8 cellular contexts compared by ENCODE assay signal in genomic region chrX:24838624-24839023, GRCh38.
DNase-seq lines count a peak whose midpoint lies in the region; ATAC-seq, FAIRE-seq and TF ChIP-seq lines count a peak whose summit lies in the region.

No MANE protein-coding gene starts in this region.

- WGBS in small intestine, 3 donors = 36 to 57% (median 56%) methylated on average over 3 of the region's 3 CpGs

- TF ChIP-seq CTCF in CD8-positive, alpha-beta T cell (IDR thresholded peaks at IDR 0.05) = peak; percentile 32
- TF ChIP-seq CTCF in fibroblast of lung (conservative IDR thresholded peaks at IDR 0.05 in 1 of 2, IDR thresholded peaks at IDR 0.05 in 1 of 2; ENCODE audit: low read depth in 1 of 2, low read length in 2 of 2) = peak in 1 of 2 donors; percentile 15

- H3K36me3 Mint-ChIP-seq in CD8-positive, alpha-beta T cell = peaks cover 18% of the 10 kb centered on the region

- no peak overlapping the region for H3K27ac Mint-ChIP-seq in CD8-positive, alpha-beta T cell

- no peaks in the 10 kb centered on the region for H3K79me2 ChIP-seq in fibroblast of lung (ENCODE audit: control insufficient read depth, insufficient read depth, low read length)

- H3K27me3 Mint-ChIP-seq in CD8-positive, alpha-beta T cell (ENCODE audit: low read depth) = no peaks in the 10 kb centered on the region

- H3K27me3 ChIP-seq in CD8-positive, alpha-beta T cell (ENCODE audit: insufficient read depth, low read length) = no peaks in the 10 kb centered on the region
- H3K27me3 ChIP-seq in fibroblast of lung (ENCODE audit: control insufficient read depth, insufficient read depth, low read length) (no peaks in the 10 kb centered on the region), small intestine (ENCODE audit: control insufficient read depth in 2 of 2, insufficient read depth in 2 of 2, low read length in 2 of 2) (no peaks in the 10 kb centered on the region)

- H4K20me1 ChIP-seq in fibroblast of lung (ENCODE audit: control insufficient read depth, extremely low read depth, insufficient read depth, low read length) = no peaks in the 10 kb centered on the region

- no peak for ATAC-seq in CD8-positive, alpha-beta T cell
- ATAC-seq in GM18858 (IDR thresholded peaks at IDR 0.05; ENCODE audit: unreplicated experiment) (peak; percentile 63), HG03139 (IDR thresholded peaks at IDR 0.05; ENCODE audit: unreplicated experiment) (no peak)

- H3K4me2 ChIP-seq in fibroblast of lung (ENCODE audit: extremely low read depth, insufficient read depth, low read length) = no peak overlapping the region

- no peak overlapping the region for H2AFZ ChIP-seq in fibroblast of lung (ENCODE audit: low read length)

- no peaks in the 10 kb centered on the region for H3K9me3 Mint-ChIP-seq in CD8-positive, alpha-beta T cell

- H3K4me1 Mint-ChIP-seq in CD8-positive, alpha-beta T cell (ENCODE audit: low read depth) = no peaks in the 10 kb centered on the region

- no peaks in the 10 kb centered on the region for H3K4me1 ChIP-seq in CD8-positive, alpha-beta T cell (ENCODE audit: insufficient read depth, low read length)
- H3K4me1 ChIP-seq in fibroblast of lung (ENCODE audit: control insufficient read depth, extremely low read depth, insufficient read depth, low read length) (no peaks in the 10 kb centered on the region), small intestine (ENCODE audit: control insufficient read depth in 2 of 2, insufficient read depth in 1 of 2, low read depth in 1 of 2, low read length in 1 of 2) (no peaks in the 10 kb centered on the region)

- H3K36me3 ChIP-seq in CD8-positive, alpha-beta T cell (ENCODE audit: insufficient read depth, low read length) = no peaks in the 10 kb centered on the region
- H3K36me3 ChIP-seq in fibroblast of lung (ENCODE audit: control insufficient read depth, insufficient read depth, low read length) (no peaks in the 10 kb centered on the region), small intestine (ENCODE audit: control insufficient read depth in 2 of 2, insufficient read depth in 2 of 2, low read length in 2 of 2) (no peaks in the 10 kb centered on the region)

- no peak overlapping the region for H3K27ac ChIP-seq in CD8-positive, alpha-beta T cell (ENCODE audit: low read depth, low read length)
- H3K27ac ChIP-seq in fibroblast of lung (ENCODE audit: insufficient read depth, low read length) (no peak overlapping the region), small intestine (ENCODE audit: low read depth in 1 of 2, low read length in 1 of 2) (no peak overlapping the region)

- intact Hi-C loops in CD8-positive, alpha-beta T cell (cut with DNase I, micrococcal nuclease) = loop anchor here in 1 of 2 experiments (2.0 to 5.0 kb wide), 2 partner anchors 184 to 306 kb away; no protein-coding TSS in a partner anchor

- no peak for DNase-seq in CD8-positive, alpha-beta T cell
- DNase-seq in RPMI8226 = peak; percentile 28
- DNase-seq in fibroblast of lung (ENCODE audit: low read depth in 2 of 2) = peak; percentile 23 to 57
- DNase-seq in small intestine = peak; percentile 36
- no peak for DNase-seq in activated gamma-delta T cell treated with Interleukin-2 at 50 U/mL for 16 hours
- no peak for DNase-seq in NCI-H1436 treated with DMSO at 0.1 percent for 48 hours (lab: John Stamatoyannopoulos, UW)

- no peaks in the 10 kb centered on the region for H3K9me3 ChIP-seq in CD8-positive, alpha-beta T cell (ENCODE audit: low read length)
- H3K9me3 ChIP-seq in fibroblast of lung (ENCODE audit: control insufficient read depth, insufficient read depth, low read depth, low read length) = no peaks in the 10 kb centered on the region
- H3K9me3 ChIP-seq in small intestine (ENCODE audit: control insufficient read depth, low read depth) = no peaks in the 10 kb centered on the region

- POLR2A ChIA-PET in CD8-positive, alpha-beta T cell (lab: Charles Lee) = no interaction called here

- H3K4me3 ChIP-seq in CD8-positive, alpha-beta T cell (ENCODE audit: low read depth, low read length) = no peak overlapping the region
- no peak overlapping the region for H3K4me3 ChIP-seq in fibroblast of lung (replicated peaks in 1 of 4; ENCODE audit: control extremely low read depth in 1 of 4, insufficient read depth in 1 of 4, low read depth in 3 of 4, low read length in 4 of 4)
- H3K4me3 ChIP-seq in small intestine (ENCODE audit: low read depth in 1 of 2, low read length in 2 of 2) = no peak overlapping the region

- no peak overlapping the region for H3K9ac ChIP-seq in fibroblast of lung (ENCODE audit: insufficient read depth, low read length)

- FAIRE-seq in small intestine (lab: Jason Lieb, UNC) = no peak

- CTCF ChIA-PET in CD8-positive, alpha-beta T cell (lab: Charles Lee) = interaction anchor here (0.9 to 4.5 kb wide), 8 partner anchors 9 to 310 kb away, joined by 3 to 28 read pairs (median 4); no protein-coding TSS in a partner anchor

- H3K4me3 Mint-ChIP-seq in CD8-positive, alpha-beta T cell = no peak overlapping the region

Comparison
In these comparisons a context has a peak if more than half of its experiments do, and no peak if none do; other contexts are left out.
1. DNase-seq: peak in RPMI8226 (single experiment), fibroblast of lung (2 of 2) and small intestine (single experiment); none in CD8-positive, alpha-beta T cell (0 of 7), activated gamma-delta T cell treated with Interleukin-2 at 50 U/mL for 16 hours (single experiment) and NCI-H1436 treated with DMSO at 0.1 percent for 48 hours (single experiment).